Comparison of ENCODE assay signal across 9 cellular contexts in the genomic region with DNA sequence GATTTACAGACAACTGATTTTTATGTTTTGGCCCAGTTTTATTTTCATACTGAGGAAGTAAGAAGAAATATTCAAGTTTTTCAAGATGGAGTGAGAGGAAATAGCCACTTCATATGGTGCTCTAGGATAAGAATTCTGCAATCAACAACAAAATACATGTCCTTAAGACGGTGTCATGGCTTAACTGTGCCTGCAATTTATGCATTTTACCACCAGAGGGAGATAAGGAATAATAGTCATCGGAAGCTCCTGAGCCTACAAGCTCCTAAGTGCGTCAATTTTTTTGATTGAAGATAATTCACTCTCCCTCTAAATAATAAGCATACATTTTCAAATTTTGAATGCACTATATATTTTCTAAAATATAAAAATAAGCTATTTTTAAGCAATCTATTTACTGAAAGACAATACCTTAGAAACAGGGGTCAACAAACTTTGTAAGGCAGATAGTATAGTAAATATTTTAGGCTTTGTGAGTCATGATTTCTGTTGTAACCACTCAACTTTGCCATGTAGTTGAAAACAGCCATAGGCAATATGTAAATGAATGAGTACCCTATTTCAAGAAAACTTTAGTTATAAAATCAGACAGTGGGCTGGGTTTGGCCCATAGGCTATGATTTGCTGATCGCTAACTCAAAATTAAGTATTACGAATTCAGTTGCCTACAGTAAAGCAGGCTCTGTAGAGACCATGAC.
DNase-seq lines count a peak whose midpoint lies in the region; ATAC-seq and TF ChIP-seq lines count a peak whose summit lies in the region.
"Had no signal": no experiment of that assay in that cellular context is flagged by ENCODE, and none has a peak within 500 bp of the region (broad histone marks: within the 10 kb centered on the region; RNA-seq: fewer than 3 reads in every experiment).

No MANE protein-coding gene starts in this region.

- H4K20me1 ChIP-seq in hepatocyte (ENCODE audit: insufficient read depth, poor library complexity, severe bottlenecking), result no peaks in the 10 kb centered on the region

- WGBS in hepatocyte (ENCODE audit: low lambda C conversion rate, missing lambda C conversion rate), result 63% methylated on average over 5 of the region's 5 CpGs

- CTCF ChIA-PET in HEK293T (lab: Yijun Ruan, JAX), result interaction anchor here (0.6 kb wide), 1 partner anchor 225 kb away, joined by 3 read pairs; no protein-coding TSS in a partner anchor

- no peaks in the 10 kb centered on the region for H3K36me3 ChIP-seq in hepatocyte (replicated peaks; ENCODE audit: insufficient read depth, low read depth)

- H3K9me3 ChIP-seq in hepatocyte (ENCODE audit: low read depth), result no peaks in the 10 kb centered on the region

- no peaks in the 10 kb centered on the region for H3K27me3 ChIP-seq in hepatocyte

- DNase-seq in AG09319 (ENCODE audit: extremely low read depth, low read depth), result no peak
- peak; percentile 19 for DNase-seq in HEK293T (ENCODE audit: extremely low spot score)
- DNase-seq in SK-N-DZ (ENCODE audit: low spot score), result peak; percentile 23
- peak; percentile 32 for DNase-seq in hepatocyte (ENCODE audit: low spot score)
- no peak for DNase-seq in NCI-H128 (lab: John Stamatoyannopoulos, UW; ENCODE audit: unreplicated experiment)
- DNase-seq in activated effector memory CD4-positive, alpha-beta T cell treated with Interleukin-2 at 50 U/mL for 16 hours, result no peak
- DNase-seq in head of caudate nucleus, result no peak
- DNase-seq: SW 1271 had no signal

- peaks cover 4% of the 10 kb centered on the region for H3K4me1 ChIP-seq in hepatocyte (ENCODE audit: insufficient read depth)

- no peak overlapping the region for H3K4me2 ChIP-seq in hepatocyte

- intact Hi-C loops in head of caudate nucleus (cut with DNase I), result no loop called here

- TF ChIP-seq CTCF in AG09319 (IDR thresholded peaks at IDR 0.05; ENCODE audit: low read depth, low read length) (peak; percentile 22), hepatocyte (IDR thresholded peaks at IDR 0.05; ENCODE audit: poor library complexity) (peak; percentile 41)

- H2AFZ ChIP-seq in hepatocyte, result no peak overlapping the region

- no peak overlapping the region for H3K27ac ChIP-seq in hepatocyte

- no peak for ATAC-seq in GM21381 (IDR thresholded peaks at IDR 0.05; ENCODE audit: unreplicated experiment)

- POLR2A ChIA-PET in HEK293T (lab: Yijun Ruan, JAX), result interaction anchor here (0.6 kb wide), 1 partner anchor 43 kb away, joined by 3 read pairs; no protein-coding TSS in a partner anchor

- no peak overlapping the region for H3K4me3 ChIP-seq in hepatocyte

- H3K9me2 ChIP-seq in hepatocyte (replicated peaks; ENCODE audit: insufficient read depth), result no peaks in the 10 kb centered on the region

- no peaks in the 10 kb centered on the region for H3K79me2 ChIP-seq in hepatocyte

TF ChIP-seq in HEK293T, 16 proteins besides CTCF, POLR2A, EP300 and RAD21:
- TF ChIP-seq HDGF (IDR thresholded peaks at IDR 0.05; ENCODE audit: borderline replicate concordance), result no peak
- TF ChIP-seq FOXA1 (IDR thresholded peaks at IDR 0.05), result no peak
- no peak for TF ChIP-seq TARDBP (IDR thresholded peaks at IDR 0.05)
- TF ChIP-seq SUZ12 (IDR thresholded peaks at IDR 0.05), result no peak
- no peak for TF ChIP-seq ZNF384 (IDR thresholded peaks at IDR 0.05)
- TF ChIP-seq L3MBTL2 (conservative IDR thresholded peaks at IDR 0.05), result no peak
- TF ChIP-seq, protein P1, sequence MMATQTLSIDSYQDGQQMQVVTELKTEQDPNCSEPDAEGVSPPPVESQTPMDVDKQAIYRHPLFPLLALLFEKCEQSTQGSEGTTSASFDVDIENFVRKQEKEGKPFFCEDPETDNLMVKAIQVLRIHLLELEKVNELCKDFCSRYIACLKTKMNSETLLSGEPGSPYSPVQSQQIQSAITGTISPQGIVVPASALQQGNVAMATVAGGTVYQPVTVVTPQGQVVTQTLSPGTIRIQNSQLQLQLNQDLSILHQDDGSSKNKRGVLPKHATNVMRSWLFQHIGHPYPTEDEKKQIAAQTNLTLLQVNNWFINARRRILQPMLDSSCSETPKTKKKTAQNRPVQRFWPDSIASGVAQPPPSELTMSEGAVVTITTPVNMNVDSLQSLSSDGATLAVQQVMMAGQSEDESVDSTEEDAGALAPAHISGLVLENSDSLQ (IDR thresholded peaks at IDR 0.05), result no peak
- TF ChIP-seq NFRKB (IDR thresholded peaks at IDR 0.05), result no peak
- TF ChIP-seq LEF1 (IDR thresholded peaks at IDR 0.05; ENCODE audit: borderline replicate concordance), result no peak
- no peak for TF ChIP-seq BHLHE40 (IDR thresholded peaks at IDR 0.05; ENCODE audit: borderline replicate concordance)
- TF ChIP-seq SP1 (IDR thresholded peaks at IDR 0.05), result no peak

Comparison
In these comparisons a context has a peak if more than half of its experiments do, and no peak if none do; other contexts are left out.
1. DNase-seq: peak in HEK293T (single experiment), SK-N-DZ (single experiment) and hepatocyte (single experiment); none in AG09319 (single experiment), NCI-H128 (single experiment), activated effector memory CD4-positive, alpha-beta T cell treated with Interleukin-2 at 50 U/mL for 16 hours (single experiment) and head of caudate nucleus (0 of 42).